Comparison of ENCODE assay signal across 11 cellular contexts in the genomic region with DNA sequence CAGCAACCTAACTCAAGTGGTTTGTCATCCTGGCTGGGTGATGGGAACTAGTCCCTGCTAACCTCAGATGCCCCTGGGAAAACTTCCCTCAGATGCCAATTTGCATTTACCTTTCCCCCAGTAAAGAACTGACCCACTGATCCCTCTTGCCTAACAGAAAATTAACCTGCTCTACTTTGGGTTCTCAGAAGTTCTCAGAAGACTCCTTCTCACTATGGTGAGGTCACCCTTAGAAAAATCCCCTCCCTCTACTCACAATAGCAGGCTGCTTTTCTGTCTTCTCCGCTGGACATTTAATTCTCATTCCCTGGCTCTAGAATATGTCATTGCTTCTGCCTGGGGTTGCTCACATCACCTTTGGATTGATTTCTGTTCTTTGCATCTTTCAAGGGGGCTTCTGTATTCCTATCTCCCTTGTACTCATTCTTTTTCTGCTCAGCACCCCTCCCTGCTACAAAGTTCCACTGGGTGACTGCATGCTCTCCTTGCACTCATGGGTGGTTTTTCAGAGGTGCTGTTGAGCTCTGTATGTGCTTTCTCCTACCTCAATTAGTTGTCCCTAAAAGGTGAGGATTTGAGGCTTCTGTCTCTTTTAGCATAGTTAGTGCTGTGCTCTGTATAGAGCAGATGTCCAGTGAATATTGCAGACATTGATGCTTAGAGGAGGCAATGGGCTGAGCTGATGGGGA. TPM values are rescaled to one million over a fixed set of nuclear protein-coding genes. Genes with fewer than 3 reads are reported as not detected.
DNase-seq lines count a peak whose midpoint lies in the region; ATAC-seq and TF ChIP-seq lines count a peak whose summit lies in the region.
"Had no signal": no experiment of that assay in that cellular context is flagged by ENCODE, and none has a peak within 500 bp of the region (broad histone marks: within the 10 kb centered on the region; RNA-seq: fewer than 3 reads in every experiment).

No MANE protein-coding gene starts in this region.

- intact Hi-C loops in right cardiac atrium (cut with DNase I), result no loop called here

- DNase-seq in GM13976 (ENCODE audit: low spot score), result peak; percentile 54
- no peak for DNase-seq in right cardiac atrium
- no peak for DNase-seq in NCI-H187 (lab: John Stamatoyannopoulos, UW)
- DNase-seq in NOMO-1 treated with dmso at 0.1 percent for 144 hours (lab: John Stamatoyannopoulos, UW; ENCODE audit: unreplicated experiment), result no peak
- no peak for DNase-seq in NCI-H446 treated with DMSO at 0.1 percent for 48 hours (lab: John Stamatoyannopoulos, UW)
- DNase-seq in MM.1S, result no peak
- DNase-seq: CD4-positive, alpha-beta memory T cell; naive thymus-derived CD8-positive, alpha-beta T cell had no signal

- no peaks in the 10 kb centered on the region for H4K20me1 ChIP-seq in MM.1S (ENCODE audit: insufficient read depth, low read length)

- H3K4me1 ChIP-seq in right cardiac atrium (ENCODE audit: control insufficient read depth, insufficient read depth, low read length) (peaks cover 24% of the 10 kb centered on the region), MM.1S (ENCODE audit: low read length) (peaks cover 9% of the 10 kb centered on the region; the same call in 1 of the 2 replicates)

- peak overlapping the region; percentile 11 for H3K27ac ChIP-seq in right cardiac atrium (ENCODE audit: low read length)
- no peak overlapping the region for H3K27ac ChIP-seq in MM.1S (ENCODE audit: low read length)

- in situ Hi-C loops in GM13976 (cut with MboI; ENCODE audit: low sequenced_read_pairs, unreplicated experiment), result loop anchor here (25.0 kb wide), 1 partner anchor 489 kb away; a partner anchor contains a TSS

- peak; percentile 39 for ATAC-seq in GM19351 (IDR thresholded peaks at IDR 0.05; ENCODE audit: unreplicated experiment)
- peak; percentile 57 for ATAC-seq in HG02970 (IDR thresholded peaks at IDR 0.05; ENCODE audit: low FRiP score, unreplicated experiment)
- peak in 1 of 2 donors; percentile 3 for ATAC-seq in right cardiac atrium
- ATAC-seq: naive thymus-derived CD8-positive, alpha-beta T cell had no signal

- TF ChIP-seq CTCF in GM13976 (IDR thresholded peaks at IDR 0.05; ENCODE audit: borderline replicate concordance, control extremely low read depth, extremely low read depth, insufficient read depth, missing control alignments) (no peak), MM.1S (IDR thresholded peaks at IDR 0.05; ENCODE audit: low read length) (no peak)

- 82% methylated on average over 1 of the region's 1 CpG for WGBS in right cardiac atrium

- no peak overlapping the region for H2AFZ ChIP-seq in MM.1S (ENCODE audit: low read length)

- no peaks in the 10 kb centered on the region for H3K36me3 ChIP-seq in MM.1S (replicated peaks; ENCODE audit: insufficient read depth, low read length)

- H3K4me3 ChIP-seq in right cardiac atrium (ENCODE audit: low read length) (no peak overlapping the region), MM.1S (ENCODE audit: low read length) (no peak overlapping the region)

- H3K9me2 ChIP-seq in MM.1S (replicated peaks; ENCODE audit: insufficient read depth, low read length), result no peaks in the 10 kb centered on the region

- H3K27me3 ChIP-seq in right cardiac atrium (ENCODE audit: control insufficient read depth, insufficient read depth) (no peaks in the 10 kb centered on the region), MM.1S (replicated peaks; ENCODE audit: insufficient read depth, low read length) (no peaks in the 10 kb centered on the region)

- no peaks in the 10 kb centered on the region for H3F3A ChIP-seq in MM.1S (ENCODE audit: insufficient read depth, low read length)

- no peak overlapping the region for H3K4me2 ChIP-seq in MM.1S (ENCODE audit: low read depth, low read length)

- H3K9me3 ChIP-seq in right cardiac atrium (ENCODE audit: control insufficient read depth, low read length), result no peaks in the 10 kb centered on the region
- H3K9me3 ChIP-seq in MM.1S (replicated peaks; ENCODE audit: insufficient read depth, low read length), result no peaks in the 10 kb centered on the region

- H3K9ac ChIP-seq in MM.1S (ENCODE audit: low read length), result no peak overlapping the region

- no peaks in the 10 kb centered on the region for H3K79me2 ChIP-seq in MM.1S (ENCODE audit: low read length)

RNA-seq across cellular contexts. Expression of a gene that starts 0.9 kb away (rescaled TPM):
- total RNA-seq in right cardiac atrium, result 1 to 10 TPM; 4.3 to 7.5 (median 5.5) TPM
- polyA plus RNA-seq in right cardiac atrium, result 4.4 TPM
- total RNA-seq: CD4-positive, alpha-beta memory T cell; H1; naive thymus-derived CD8-positive, alpha-beta T cell had no signal
- polyA plus RNA-seq: CD4-positive, alpha-beta memory T cell; H1; naive thymus-derived CD8-positive, alpha-beta T cell had no signal

RNA-seq across cellular contexts. Expression of a gene that starts 19.3 kb away (rescaled TPM):
- total RNA-seq in right cardiac atrium, result 10 to 100 TPM in 3 of 4 donors, 1 to 10 TPM in 1; 9.5 to 11.9 (median 10.3) TPM
- 6.5 TPM for polyA plus RNA-seq in right cardiac atrium

RNA-seq across cellular contexts. Expression of a gene that starts 39.1 kb away (rescaled TPM):
- total RNA-seq in right cardiac atrium, result under 1 TPM in 3 of 4 donors, not detected in 1; 0.17 to 0.54 (median 0.26) TPM
- 0.14 TPM for polyA plus RNA-seq in right cardiac atrium
- total RNA-seq: H1 had no signal
- polyA plus RNA-seq: naive thymus-derived CD8-positive, alpha-beta T cell had no signal
